In genomic region chr6:79869600-79870084, GRCh38 we compare ENCODE assay signal across 8 cellular contexts.
DNase-seq lines count a peak whose midpoint lies in the region; ATAC-seq and TF ChIP-seq lines count a peak whose summit lies in the region.

No MANE protein-coding gene starts in this region.

- H3K4me3 ChIP-seq in cardiac fibroblast (replicated peaks in 1 of 2; ENCODE audit: low read depth in 2 of 2, low read length in 2 of 2) (peak overlapping the region in 1 of 2 donors; percentile 0), kidney epithelial cell (ENCODE audit: low read depth, low read length) (no peak overlapping the region)

- no peaks in the 10 kb centered on the region for H3K36me3 ChIP-seq in kidney epithelial cell (ENCODE audit: control insufficient read depth, insufficient read depth, low read length)

- TF ChIP-seq CTCF in cardiac fibroblast (IDR thresholded peaks at IDR 0.05; ENCODE audit: low read depth, low read length) (peak; percentile 96), kidney epithelial cell (IDR thresholded peaks at IDR 0.05; ENCODE audit: insufficient read depth, low read length, poor library complexity, severe bottlenecking) (peak; percentile 99)

- H3K27me3 ChIP-seq in kidney epithelial cell (ENCODE audit: control insufficient read depth, insufficient read depth, low read length), result no peaks in the 10 kb centered on the region

- DNase-seq in AG20443 (ENCODE audit: low spot score) (peak; percentile 94), NCI-H2171 treated with DMSO at 0.1 percent for 48 hours (lab: John Stamatoyannopoulos, UW) (peak; percentile 80), cardiac fibroblast (ENCODE audit: low read depth in 2 of 2) (peak; percentile 76), kidney epithelial cell (ENCODE audit: low read depth) (peak; percentile 14)
- peak; percentile 32 to 62 (median 51) for DNase-seq in activated CD4-positive, CD25-positive, alpha-beta regulatory T cell (lab: John Stamatoyannopoulos, UW)
- DNase-seq in stimulated activated CD4-positive, alpha-beta T cell treated with anti-CD3 and anti-CD28 coated beads, Interleukin-1b, Interleukin-23, amount 100 ng/mL, for 24 hours (ENCODE audit: low read depth in 4 of 4, low spot score in 1 of 4), result peak; percentile 56 to 69 (median 66)

- ATAC-seq in GM18907 (IDR thresholded peaks at IDR 0.05; ENCODE audit: unreplicated experiment) (peak; percentile 100), HG03135 (IDR thresholded peaks at IDR 0.05; ENCODE audit: unreplicated experiment) (peak; percentile 100)

Comparison
In these comparisons a context has a peak if more than half of its experiments do, and no peak if none do; other contexts are left out.
1. DNase-seq: peak in every context shown above with its lines; median percentile 94 in AG20443; 80 in NCI-H2171 treated with DMSO at 0.1 percent for 48 hours; 76 in cardiac fibroblast; 66 in stimulated activated CD4-positive, alpha-beta T cell treated with anti-CD3 and anti-CD28 coated beads, Interleukin-1b, Interleukin-23, amount 100 ng/mL, for 24 hours; 51 in activated CD4-positive, CD25-positive, alpha-beta regulatory T cell; 14 in kidney epithelial cell.